ENCODE assay signal across 15 cellular contexts in the genomic region with DNA sequence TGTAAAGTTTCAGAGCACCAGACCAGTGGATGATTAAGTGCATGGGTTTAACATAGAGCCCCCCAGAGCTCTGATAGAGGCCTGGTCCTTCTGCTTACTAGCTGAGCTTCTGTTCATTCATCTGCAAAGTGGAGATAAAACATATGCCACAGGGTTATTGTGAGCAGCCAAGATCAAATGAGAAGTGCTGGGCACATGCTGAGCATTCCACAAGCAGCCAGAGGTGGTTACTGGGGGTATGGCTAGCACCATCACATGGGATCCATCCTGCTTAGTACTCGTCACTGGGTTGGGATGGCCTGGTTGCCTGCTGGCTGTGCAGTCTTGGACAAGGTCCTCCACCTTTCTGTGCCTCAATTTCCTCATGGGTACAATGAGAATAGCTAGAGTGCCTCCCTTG. TPM values are rescaled to one million over a fixed set of nuclear protein-coding genes. Genes with fewer than 3 reads are reported as not detected.
DNase-seq lines count a peak whose midpoint lies in the region; ATAC-seq, FAIRE-seq and TF ChIP-seq lines count a peak whose summit lies in the region.
"Had no signal": no experiment of that assay in that cellular context is flagged by ENCODE, and none has a peak within 500 bp of the region (broad histone marks: within the 10 kb centered on the region; RNA-seq: fewer than 3 reads in every experiment).

No MANE protein-coding gene starts in this region.

- no peaks in the 10 kb centered on the region for H3K36me3 Mint-ChIP-seq in neural progenitor cell
- H3K36me3 Mint-ChIP-seq: IgD-negative memory B cell had no signal

- POLR2A ChIA-PET in SK-N-SH (lab: Yijun Ruan, JAX): interaction anchor here (1.5 kb wide), 1 partner anchor 189 kb away, joined by 4 read pairs; no protein-coding TSS in a partner anchor

- H3K4me3 Mint-ChIP-seq in neural progenitor cell: no peak overlapping the region
- H3K4me3 Mint-ChIP-seq: B cell; CD4-positive, alpha-beta T cell; IgD-negative memory B cell had no signal

- no peak overlapping the region for H3K4me2 ChIP-seq in SK-N-SH
- no peak overlapping the region for H3K4me2 ChIP-seq in keratinocyte (ENCODE audit: control insufficient read depth, extremely low read depth, insufficient read depth, low read depth, low read length)
- H3K4me2 ChIP-seq in neural progenitor cell: no peak overlapping the region

- H3K9me2 ChIP-seq in SK-N-SH: no peaks in the 10 kb centered on the region

- TF ChIP-seq EP300 in SK-N-SH (IDR thresholded peaks at IDR 0.05; ENCODE audit: borderline replicate concordance in 1 of 2, low read depth in 1 of 2, low read length in 1 of 2): no peak

- H3K9ac ChIP-seq in SK-N-SH (no peak overlapping the region), keratinocyte (ENCODE audit: control insufficient read depth, extremely low read depth, insufficient read depth, low read length) (peak overlapping the region; percentile 57), neural progenitor cell (no peak overlapping the region)

- H3K4me1 Mint-ChIP-seq in neural progenitor cell: peaks cover 19% of the 10 kb centered on the region

- no peak overlapping the region for H3K27ac Mint-ChIP-seq in neural progenitor cell
- H3K27ac Mint-ChIP-seq: B cell; CD4-positive, alpha-beta T cell had no signal

- CTCF ChIA-PET in SK-N-SH (lab: Yijun Ruan, JAX): interaction anchor here (0.8 to 7.9 kb wide), 29 partner anchors 9 to 524 kb away, joined by 3 to 432 read pairs (median 7); partner anchors contain the start of genes HOXC10, HOXC11, HOXC4 and HOXC5

- no peaks in the 10 kb centered on the region for H3K9me1 ChIP-seq in keratinocyte (ENCODE audit: control insufficient read depth, extremely low read depth, insufficient read depth, low read length)

- H3K27me3 ChIP-seq in SK-N-SH (ENCODE audit: insufficient read depth): peaks cover 16% of the 10 kb centered on the region; the same call in 1 of the 2 replicates
- no peaks in the 10 kb centered on the region for H3K27me3 ChIP-seq in keratinocyte (ENCODE audit: control insufficient read depth, extremely low read depth, insufficient read depth, low read length)
- H3K27me3 ChIP-seq in neural progenitor cell: peaks cover 99% of the 10 kb centered on the region

- H3K9me3 Mint-ChIP-seq in neural progenitor cell: no peaks in the 10 kb centered on the region
- H3K9me3 Mint-ChIP-seq: CD4-positive, alpha-beta T cell; IgD-negative memory B cell had no signal

- dilution Hi-C loops in keratinocyte (cut with MboI; ENCODE audit: extremely low pct_ligation_motif_present, low sequenced_read_pairs): no loop called here

- DNase-seq in SK-N-SH (no peak), NCI-H524 treated with DMSO at 0.1 percent for 48 hours (lab: John Stamatoyannopoulos, UW) (peak; percentile 40), keratinocyte (ENCODE audit: low read depth, low spot score) (no peak), NCI-H2196 (lab: John Stamatoyannopoulos, UW; ENCODE audit: unreplicated experiment) (no peak), neural progenitor cell (ENCODE audit: low spot score) (no peak)
- no peak for DNase-seq in activated CD4-positive, alpha-beta T cell treated with anti-CD3 and anti-CD28 coated beads, Interleukin-2, amount 50 U/mL, for 1 hour
- DNase-seq: ACHN; C1 segment of cervical spinal cord; Caco-2; CD4-positive, alpha-beta T cell had no signal

- TF ChIP-seq CTCF in SK-N-SH (IDR thresholded peaks at IDR 0.05) (no peak), keratinocyte (optimal IDR thresholded peaks at IDR 0.05 in 1 of 3, IDR thresholded peaks at IDR 0.05 in 1 of 3, conservative IDR thresholded peaks at IDR 0.05 in 1 of 3; ENCODE audit: extremely low read depth in 1 of 3, insufficient read depth in 2 of 3, low read length in 3 of 3) (no peak), neural progenitor cell (IDR thresholded peaks at IDR 0.05) (no peak)

- H3F3A ChIP-seq in SK-N-SH (replicated peaks; ENCODE audit: insufficient read depth) (peaks cover 3% of the 10 kb centered on the region), neural progenitor cell (ENCODE audit: low read depth) (peaks cover 9% of the 10 kb centered on the region)

- H3K4me3 ChIP-seq in SK-N-SH (ENCODE audit: low read depth in 2 of 2, low read length in 1 of 2) (no peak overlapping the region), keratinocyte (ENCODE audit: control insufficient read depth in 2 of 3, extremely low read depth in 1 of 3, insufficient read depth in 2 of 3, low read depth in 1 of 3, low read length in 3 of 3) (no peak overlapping the region), neural progenitor cell (no peak overlapping the region)

- peaks cover 45% of the 10 kb centered on the region for H3K27me3 Mint-ChIP-seq in neural progenitor cell (ENCODE audit: insufficient read depth, low read depth)

- no peak overlapping the region for H2AFZ ChIP-seq in SK-N-SH (ENCODE audit: low read depth)
- no peak overlapping the region for H2AFZ ChIP-seq in keratinocyte (ENCODE audit: control insufficient read depth, low read length)
- no peak overlapping the region for H2AFZ ChIP-seq in neural progenitor cell (replicated peaks)

- H3K4me1 ChIP-seq in SK-N-SH (ENCODE audit: control insufficient read depth in 1 of 2, insufficient read depth in 2 of 2, low read depth in 1 of 2, low read length in 1 of 2): peaks cover 0 to 15% of the 10 kb centered on the region in 2 experiments; a peak in 1 of 4 replicates
- peaks cover 15% of the 10 kb centered on the region for H3K4me1 ChIP-seq in keratinocyte (ENCODE audit: control insufficient read depth, extremely low read depth, insufficient read depth, low read length)
- no peaks in the 10 kb centered on the region for H3K4me1 ChIP-seq in neural progenitor cell

- no peak for FAIRE-seq in keratinocyte (lab: Jason Lieb, UNC)
- FAIRE-seq: H54 had no signal

- H3K27ac ChIP-seq in SK-N-SH (ENCODE audit: low read depth in 2 of 2, low read length in 1 of 2) (no peak overlapping the region), keratinocyte (ENCODE audit: control insufficient read depth, insufficient read depth, low read length) (no peak overlapping the region), neural progenitor cell (no peak overlapping the region)

- ATAC-seq in SK-N-SH treated with all-trans-retinoic acid at 6 μM for 48 hours (peak; percentile 42; the same call in 2 of the 3 replicates), HG02798 (IDR thresholded peaks at IDR 0.05; ENCODE audit: poor library complexity, unreplicated experiment) (no peak)

- WGBS in SK-N-SH (ENCODE audit: low lambda C conversion rate): 25% methylated on average over 1 of the region's 1 CpG

- H3K36me3 ChIP-seq in SK-N-SH (replicated peaks in 1 of 2; ENCODE audit: control insufficient read depth in 1 of 2, insufficient read depth in 2 of 2, low read length in 1 of 2) (no peaks in the 10 kb centered on the region), keratinocyte (ENCODE audit: control insufficient read depth in 2 of 2, extremely low read depth in 1 of 2, insufficient read depth in 2 of 2, low read length in 2 of 2) (no peaks in the 10 kb centered on the region), neural progenitor cell (no peaks in the 10 kb centered on the region)

- H3K79me2 ChIP-seq in SK-N-SH (ENCODE audit: insufficient read depth) (no peaks in the 10 kb centered on the region), keratinocyte (ENCODE audit: control insufficient read depth, insufficient read depth, low read length) (no peaks in the 10 kb centered on the region), neural progenitor cell (ENCODE audit: low read depth) (no peaks in the 10 kb centered on the region)

- no peak for TF ChIP-seq RAD21 in SK-N-SH (IDR thresholded peaks at IDR 0.05; ENCODE audit: low read length)

- no peaks in the 10 kb centered on the region for H4K20me1 ChIP-seq in SK-N-SH (ENCODE audit: insufficient read depth)
- no peaks in the 10 kb centered on the region for H4K20me1 ChIP-seq in keratinocyte (ENCODE audit: control insufficient read depth, extremely low read depth, insufficient read depth, low read length)
- no peaks in the 10 kb centered on the region for H4K20me1 ChIP-seq in neural progenitor cell (ENCODE audit: low read depth)

- no peaks in the 10 kb centered on the region for H3K9me3 ChIP-seq in SK-N-SH
- no peaks in the 10 kb centered on the region for H3K9me3 ChIP-seq in keratinocyte (ENCODE audit: control insufficient read depth, low read depth, low read length)
- H3K9me3 ChIP-seq in neural progenitor cell (ENCODE audit: low read depth): no peaks in the 10 kb centered on the region
- H3K9me3 ChIP-seq: Caco-2 had no signal

RNA-seq across cellular contexts. Expression of gene SMUG1, which starts 18.0 kb away (rescaled TPM):
- 61.3 and 78.4 TPM in 2 replicates for polyA plus RNA-seq in SK-N-SH (2012; rRNA removed)
- polyA plus RNA-seq in SK-N-SH (2012; cell fraction: cytosol; rRNA removed): 42.3 and 50.3 TPM in 2 replicates
- polyA plus RNA-seq in SK-N-SH (2012; cell fraction: nucleus; rRNA removed): 113 and 138 TPM in 2 replicates
- 38.6 to 45.3 TPM (median 39.6 TPM) in 3 replicates for polyA plus RNA-seq in keratinocyte
- polyA plus RNA-seq in keratinocyte (2011; ENCODE audit: low read depth): 9.8 TPM
- polyA plus RNA-seq in keratinocyte (2011; cell fraction: cytosol; rRNA removed): 38.3 and 38.5 TPM in 2 replicates
- 38.9 and 40.0 TPM in 2 replicates for polyA plus RNA-seq in keratinocyte (2011; cell fraction: nucleus; rRNA removed)
- 26.1 and 42.4 TPM in 2 replicates for polyA plus RNA-seq in keratinocyte (2012; ENCODE audit: low replicate concordance)
- 32.2 to 39.6 TPM (median 33.1 TPM) in 3 replicates for polyA minus RNA-seq in keratinocyte
- 32.0 TPM for polyA minus RNA-seq in keratinocyte (2011; cell fraction: cytosol; rRNA and poly(A)+ RNA removed)
- 12.1 and 16.8 TPM in 2 replicates for polyA minus RNA-seq in keratinocyte (2011; cell fraction: nucleus; rRNA and poly(A)+ RNA removed)
- 42.9 and 49.4 TPM in 2 replicates for total RNA-seq in neural progenitor cell (ENCODE audit: low replicate concordance)
